ENCODE assay signal across 13 cellular contexts in genomic region chr7:28065308-28065707, GRCh38.
A peak's percentile ranks its signal among the peaks of the same experiment; 100 is the strongest.
DNase-seq lines count a peak whose midpoint lies in the region; ATAC-seq lines count a peak whose summit lies in the region.
"Had no signal": no experiment of that assay in that cellular context is flagged by ENCODE, and none has a peak within 500 bp of the region (broad histone marks: within the 10 kb centered on the region; RNA-seq: fewer than 3 reads in every experiment).

No MANE protein-coding gene starts in this region.

- intact Hi-C loops in left ventricle myocardium superior (cut with micrococcal nuclease): no loop called here

- peak; percentile 63 for DNase-seq in GF-D8 (lab: John Stamatoyannopoulos, UW)
- peak; percentile 81 for DNase-seq in SIG-M5 treated with dmso at 0.1 percent for 504 hours (lab: John Stamatoyannopoulos, UW; ENCODE audit: unreplicated experiment)
- DNase-seq in left ventricle myocardium superior: no peak
- DNase-seq in skeletal muscle cell (ENCODE audit: low read depth): peak; percentile 74
- DNase-seq in NCI-H510A treated with DMSO at 0.1 percent for 48 hours (lab: John Stamatoyannopoulos, UW): no peak
- no peak for DNase-seq in kidney glomerular epithelial cell (lab: John Stamatoyannopoulos, UW)
- DNase-seq: activated T-cell treated with anti-CD3 and anti-CD28 coated beads, Interleukin-2, amount 50 U/mL, for 4 hours; aorta; effector memory CD4-positive, alpha-beta T cell; OCI-M1; stimulated activated naive CD8-positive, alpha-beta T cell treated with anti-CD3 and anti-CD28 coated beads, Interleukin-15, amount 100 ng/mL, for 72 hours had no signal

- peak; percentile 60 for ATAC-seq in left ventricle myocardium superior
- ATAC-seq in HG03432 (IDR thresholded peaks at IDR 0.05; ENCODE audit: unreplicated experiment): no peak
- ATAC-seq in GM21737 (IDR thresholded peaks at IDR 0.05; ENCODE audit: unreplicated experiment): no peak
- ATAC-seq: activated T-cell treated with anti-CD3 and anti-CD28 coated beads, Interleukin-2, amount 50 U/mL, for 4 hours; stimulated activated naive CD8-positive, alpha-beta T cell treated with anti-CD3 and anti-CD28 coated beads, Interleukin-15, amount 100 ng/mL, for 72 hours had no signal

- no peak overlapping the region for H3K4me3 ChIP-seq in skeletal muscle cell (ENCODE audit: low read depth, low read length)

Comparison
In these comparisons a context has a peak if more than half of its experiments do, and no peak if none do; other contexts are left out.
1. DNase-seq: peak in GF-D8 (single experiment), SIG-M5 treated with dmso at 0.1 percent for 504 hours (single experiment) and skeletal muscle cell (single experiment); none in left ventricle myocardium superior (single experiment), NCI-H510A treated with DMSO at 0.1 percent for 48 hours (single experiment) and kidney glomerular epithelial cell (single experiment).